15 cellular contexts compared by ENCODE assay signal in the genomic region with DNA sequence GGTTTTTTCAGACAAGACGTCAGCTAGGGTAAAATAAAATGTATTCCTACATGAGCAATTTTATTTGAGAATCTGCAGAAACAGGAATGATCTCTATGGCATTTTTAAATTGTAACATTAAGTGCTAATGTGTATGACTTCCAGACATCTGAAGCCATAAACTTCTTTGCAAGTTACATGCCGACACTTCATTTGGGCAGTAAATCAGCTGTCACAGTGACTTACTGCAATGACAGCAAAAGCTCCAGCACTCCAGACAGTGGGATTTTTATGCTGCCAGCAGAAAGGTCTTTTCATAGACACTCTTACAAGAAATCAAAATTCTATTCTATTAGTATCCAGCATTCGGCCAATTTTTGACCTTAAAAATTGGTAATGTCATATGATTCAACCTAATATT.
DNase-seq lines count a peak whose midpoint lies in the region; ATAC-seq and TF ChIP-seq lines count a peak whose summit lies in the region.
"Had no signal": no experiment of that assay in that cellular context is flagged by ENCODE, and none has a peak within 500 bp of the region (broad histone marks: within the 10 kb centered on the region; RNA-seq: fewer than 3 reads in every experiment).

No MANE protein-coding gene starts in this region.

- no peak for TF ChIP-seq CTCF in nephron progenitor cell (IDR thresholded peaks at IDR 0.05)
- no peak for TF ChIP-seq CTCF in MM.1S (IDR thresholded peaks at IDR 0.05; ENCODE audit: low read length)
- TF ChIP-seq CTCF in endodermal cell (conservative IDR thresholded peaks at IDR 0.05) = no peak

- H3K4me3 Mint-ChIP-seq in nephron progenitor cell = no peak overlapping the region
- H3K4me3 Mint-ChIP-seq in endodermal cell = no peak overlapping the region

- DNase-seq in HEK293T (ENCODE audit: extremely low spot score) (no peak), cerebellar cortex (ENCODE audit: low spot score) (peak; percentile 17), nephron progenitor cell (peak; percentile 37), NCI-H1092 (lab: John Stamatoyannopoulos, UW) (no peak), MM.1S (no peak), endodermal cell (no peak)
- DNase-seq: DMS 273 treated with DMSO at 0.1 percent for 48 hours, NCI-H524 treated with DMSO at 0.1 percent for 48 hours had no signal

- no peaks in the 10 kb centered on the region for H3K9me2 ChIP-seq in MM.1S (replicated peaks; ENCODE audit: insufficient read depth, low read length)

- no peaks in the 10 kb centered on the region for H3K9me3 ChIP-seq in MM.1S (replicated peaks; ENCODE audit: insufficient read depth, low read length)
- H3K9me3 ChIP-seq in endodermal cell (ENCODE audit: control insufficient read depth, low read length) = no peaks in the 10 kb centered on the region
- H3K9me3 ChIP-seq: A549, BE2C, MG63, SJCRH30 had no signal

- H3K9ac ChIP-seq in MM.1S (ENCODE audit: low read length) = no peak overlapping the region
- no peak overlapping the region for H3K9ac ChIP-seq in endodermal cell (ENCODE audit: extremely low read depth, low read length, poor library complexity, severe bottlenecking)

- H3K36me3 ChIP-seq in ACC112 (ENCODE audit: insufficient read depth, low read length) = no peaks in the 10 kb centered on the region
- H3K36me3 ChIP-seq in MM.1S (replicated peaks; ENCODE audit: insufficient read depth, low read length) = no peaks in the 10 kb centered on the region
- H3K36me3 ChIP-seq in endodermal cell (ENCODE audit: control insufficient read depth, insufficient read depth, low read length) = no peaks in the 10 kb centered on the region
- H3K36me3 ChIP-seq: BE2C, MG63, SJCRH30 had no signal

- no peaks in the 10 kb centered on the region for H3F3A ChIP-seq in MM.1S (ENCODE audit: insufficient read depth, low read length)

- H3K9me3 Mint-ChIP-seq in nephron progenitor cell (peaks cover 21% of the 10 kb centered on the region), endodermal cell (no peaks in the 10 kb centered on the region)

- peak overlapping the region; percentile 31 for H2AFZ ChIP-seq in ACC112 (ENCODE audit: low read length, unreplicated experiment)
- no peak overlapping the region for H2AFZ ChIP-seq in MM.1S (ENCODE audit: low read length)

- H3K4me1 Mint-ChIP-seq in nephron progenitor cell (peaks cover 62% of the 10 kb centered on the region), endodermal cell (peaks cover 28% of the 10 kb centered on the region)

- no peak overlapping the region for H3K27ac ChIP-seq in ACC112 (ENCODE audit: low read depth, low read length)
- H3K27ac ChIP-seq in MM.1S (ENCODE audit: low read length) = no peak overlapping the region
- no peak overlapping the region for H3K27ac ChIP-seq in endodermal cell (ENCODE audit: low read depth, low read length)
- H3K27ac ChIP-seq: A549, SJCRH30 had no signal

- 84 to 100% methylated on average over 2 to 3 of the region's 3 CpGs for WGBS in endodermal cell (ENCODE audit: insufficient coverage in 1 of 2, insufficient read length in 1 of 2), 2 experiments

- H4K20me1 ChIP-seq in MM.1S (ENCODE audit: insufficient read depth, low read length) = no peaks in the 10 kb centered on the region

- no peak overlapping the region for H3K27ac Mint-ChIP-seq in nephron progenitor cell
- H3K27ac Mint-ChIP-seq in endodermal cell = no peak overlapping the region

- H3K4me2 ChIP-seq in MM.1S (ENCODE audit: low read depth, low read length) = no peak overlapping the region

- POLR2A ChIA-PET in HEK293T (lab: Yijun Ruan, JAX) = interaction anchor here (2.3 kb wide), 1 partner anchor 344 kb away, joined by 8 read pairs; a partner anchor contains a TSS

- H3K36me3 Mint-ChIP-seq in nephron progenitor cell (ENCODE audit: low read depth) (peaks cover 18% of the 10 kb centered on the region), endodermal cell (ENCODE audit: low read depth) (no peaks in the 10 kb centered on the region)
- H3K36me3 Mint-ChIP-seq: CD4-positive, CD25-positive, alpha-beta regulatory T cell had no signal

- H3K27me3 ChIP-seq in ACC112 (ENCODE audit: insufficient read depth, low read length) (no peaks in the 10 kb centered on the region), MM.1S (replicated peaks; ENCODE audit: insufficient read depth, low read length) (no peaks in the 10 kb centered on the region), endodermal cell (ENCODE audit: control insufficient read depth, insufficient read depth, low read length, poor library complexity, severe bottlenecking) (no peaks in the 10 kb centered on the region)
- H3K27me3 ChIP-seq: BE2C, MG63, SJCRH30 had no signal

- ATAC-seq in HG02970 (IDR thresholded peaks at IDR 0.05; ENCODE audit: low FRiP score, unreplicated experiment) = no peak

- H3K4me3 ChIP-seq in ACC112 (ENCODE audit: low read depth, low read length) (no peak overlapping the region), MM.1S (ENCODE audit: low read length) (no peak overlapping the region), endodermal cell (ENCODE audit: low read length) (no peak overlapping the region)
- H3K4me3 ChIP-seq: A549, MG63, SJCRH30 had no signal

- no peaks in the 10 kb centered on the region for H3K79me2 ChIP-seq in ACC112 (ENCODE audit: control insufficient read depth, insufficient read depth, low read length, unreplicated experiment)
- no peaks in the 10 kb centered on the region for H3K79me2 ChIP-seq in MM.1S (ENCODE audit: low read length)

- no peaks in the 10 kb centered on the region for H3K27me3 Mint-ChIP-seq in nephron progenitor cell (ENCODE audit: low read depth, poor library complexity)
- H3K27me3 Mint-ChIP-seq in endodermal cell (ENCODE audit: insufficient read depth) = no peaks in the 10 kb centered on the region

- peaks cover 15% of the 10 kb centered on the region for H3K4me1 ChIP-seq in ACC112 (ENCODE audit: control insufficient read depth, insufficient read depth, low read length, unreplicated experiment)
- H3K4me1 ChIP-seq in MM.1S (ENCODE audit: low read length) = no peaks in the 10 kb centered on the region
- peaks cover 7% of the 10 kb centered on the region for H3K4me1 ChIP-seq in endodermal cell (ENCODE audit: control insufficient read depth, insufficient read depth, low read length)

- CTCF ChIA-PET in HEK293T (lab: Yijun Ruan, JAX) = interaction anchor here (0.7 to 1.3 kb wide), 6 partner anchors 10 to 352 kb away, joined by 3 to 6 read pairs (median 4); no protein-coding TSS in a partner anchor

TF ChIP-seq in HEK293T, 16 proteins besides CTCF, POLR2A, EP300 and RAD21:
- TF ChIP-seq, protein P1, sequence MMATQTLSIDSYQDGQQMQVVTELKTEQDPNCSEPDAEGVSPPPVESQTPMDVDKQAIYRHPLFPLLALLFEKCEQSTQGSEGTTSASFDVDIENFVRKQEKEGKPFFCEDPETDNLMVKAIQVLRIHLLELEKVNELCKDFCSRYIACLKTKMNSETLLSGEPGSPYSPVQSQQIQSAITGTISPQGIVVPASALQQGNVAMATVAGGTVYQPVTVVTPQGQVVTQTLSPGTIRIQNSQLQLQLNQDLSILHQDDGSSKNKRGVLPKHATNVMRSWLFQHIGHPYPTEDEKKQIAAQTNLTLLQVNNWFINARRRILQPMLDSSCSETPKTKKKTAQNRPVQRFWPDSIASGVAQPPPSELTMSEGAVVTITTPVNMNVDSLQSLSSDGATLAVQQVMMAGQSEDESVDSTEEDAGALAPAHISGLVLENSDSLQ (IDR thresholded peaks at IDR 0.05) = peak; percentile 93
- TF ChIP-seq ZNF384 (IDR thresholded peaks at IDR 0.05) = no peak

Comparison
In these comparisons a context has a peak if more than half of its experiments do, and no peak if none do; other contexts are left out.
1. DNase-seq: peak in cerebellar cortex (single experiment) and nephron progenitor cell (single experiment); none in HEK293T (single experiment), NCI-H1092 (single experiment), MM.1S (single experiment) and endodermal cell (single experiment).